Comparison of ENCODE assay signal across 8 cellular contexts in the genomic region with DNA sequence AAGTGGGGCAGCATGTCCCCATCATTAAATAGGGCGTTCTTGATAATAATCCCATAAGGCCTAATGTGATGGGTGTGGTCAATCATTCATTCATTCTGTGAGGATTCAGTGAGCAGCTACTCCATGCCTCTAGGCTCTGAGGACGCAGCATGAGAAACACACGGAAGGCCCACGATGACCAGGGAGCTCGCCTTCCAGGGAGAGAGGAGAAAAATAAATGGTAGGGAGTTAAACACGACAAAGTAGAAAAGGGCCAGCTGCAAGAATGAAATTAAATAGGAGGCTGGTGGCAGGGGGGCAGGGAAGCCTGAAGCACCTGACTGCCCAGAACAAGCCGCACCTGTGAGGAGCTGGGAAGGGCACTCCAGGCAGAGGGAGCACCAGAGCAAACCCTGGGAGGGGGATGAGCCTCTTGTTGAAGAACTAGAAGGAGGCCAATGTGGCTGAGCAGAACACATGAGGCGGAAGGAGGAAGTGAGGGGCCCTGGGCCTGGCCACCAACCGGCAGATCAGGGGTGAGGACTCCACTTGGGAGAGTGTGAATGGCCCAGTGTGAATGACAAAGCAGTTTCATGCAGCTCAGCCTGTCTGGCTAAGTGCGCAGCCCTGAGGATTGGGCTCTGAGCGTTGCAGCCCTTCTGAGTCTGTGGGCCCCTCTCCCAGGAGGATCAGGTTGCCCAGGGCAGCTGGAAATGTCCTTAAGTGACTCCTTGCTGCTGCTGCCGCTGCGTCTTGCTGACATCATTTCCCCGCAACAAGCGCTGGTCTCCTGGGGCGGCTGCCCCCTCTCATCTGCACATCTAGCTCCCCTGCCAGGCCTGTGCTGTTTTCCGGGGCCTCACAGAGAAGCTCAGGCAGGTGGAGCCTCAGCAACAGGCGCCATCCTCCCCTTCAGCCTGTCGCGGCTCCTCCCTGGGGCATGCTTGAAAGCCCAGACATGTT.
A peak's percentile ranks its signal among the peaks of the same experiment; 100 is the strongest.
DNase-seq lines count a peak whose midpoint lies in the region; ATAC-seq, FAIRE-seq and TF ChIP-seq lines count a peak whose summit lies in the region.

No MANE protein-coding gene starts in this region.

- peak; percentile 53 for ATAC-seq in CD8-positive, alpha-beta T cell
- peak; percentile 38 for ATAC-seq in central memory CD8-positive, alpha-beta T cell (replicated peaks; ENCODE audit: extremely low read depth, poor library complexity, severe bottlenecking)
- ATAC-seq in HG03521 (IDR thresholded peaks at IDR 0.05; ENCODE audit: unreplicated experiment) = no peak

- H3K27ac Mint-ChIP-seq in CD8-positive, alpha-beta T cell = peak overlapping the region; percentile 83
- peak overlapping the region; percentile 89 for H3K27ac Mint-ChIP-seq in central memory CD8-positive, alpha-beta T cell (ENCODE audit: low read depth)

- H3K27me3 ChIP-seq in CD8-positive, alpha-beta T cell (ENCODE audit: insufficient read depth, low read length) = no peaks in the 10 kb centered on the region

- intact Hi-C loops in CD8-positive, alpha-beta T cell (cut with DNase I, micrococcal nuclease) = loop anchor here (1.0 to 10.0 kb wide), 8 partner anchors 111 to 1839 kb away; a partner anchor contains a TSS

- POLR2A ChIA-PET in CD8-positive, alpha-beta T cell (lab: Charles Lee) = interaction anchor here (0.6 to 1.1 kb wide), 2 partner anchors 117 to 204 kb away, joined by 3 read pairs; no protein-coding TSS in a partner anchor

- H3K27me3 Mint-ChIP-seq in CD8-positive, alpha-beta T cell (ENCODE audit: low read depth) = no peaks in the 10 kb centered on the region
- H3K27me3 Mint-ChIP-seq in central memory CD8-positive, alpha-beta T cell = no peaks in the 10 kb centered on the region

- TF ChIP-seq CTCF in CD8-positive, alpha-beta T cell (IDR thresholded peaks at IDR 0.05) = no peak

- H3K9me3 Mint-ChIP-seq in CD8-positive, alpha-beta T cell = no peaks in the 10 kb centered on the region
- H3K9me3 Mint-ChIP-seq in central memory CD8-positive, alpha-beta T cell = no peaks in the 10 kb centered on the region

- FAIRE-seq in urothelium cell line (lab: Jason Lieb, UNC) = no peak

- H3K27ac ChIP-seq in CD8-positive, alpha-beta T cell (ENCODE audit: low read depth, low read length) = peak overlapping the region; percentile 16

- CTCF ChIA-PET in CD8-positive, alpha-beta T cell (lab: Charles Lee) = interaction anchor here (0.6 to 3.5 kb wide), 25 partner anchors 9 to 1834 kb away, joined by 3 to 39 read pairs (median 4); a partner anchor contains a TSS

- no peaks in the 10 kb centered on the region for H3K36me3 ChIP-seq in CD8-positive, alpha-beta T cell (ENCODE audit: insufficient read depth, low read length)

- no peak overlapping the region for H3K4me3 ChIP-seq in CD8-positive, alpha-beta T cell (ENCODE audit: low read depth, low read length)

- H3K4me3 Mint-ChIP-seq in CD8-positive, alpha-beta T cell = peak overlapping the region; percentile 13
- H3K4me3 Mint-ChIP-seq in central memory CD8-positive, alpha-beta T cell = peak overlapping the region; percentile 78

- peaks cover 49% of the 10 kb centered on the region for H3K4me1 Mint-ChIP-seq in CD8-positive, alpha-beta T cell (ENCODE audit: low read depth)
- H3K4me1 Mint-ChIP-seq in central memory CD8-positive, alpha-beta T cell = peaks cover 59% of the 10 kb centered on the region

- peaks cover 46% of the 10 kb centered on the region for H3K4me1 ChIP-seq in CD8-positive, alpha-beta T cell (ENCODE audit: insufficient read depth, low read length)

- H3K36me3 Mint-ChIP-seq in CD8-positive, alpha-beta T cell = no peaks in the 10 kb centered on the region
- peaks cover 3% of the 10 kb centered on the region for H3K36me3 Mint-ChIP-seq in central memory CD8-positive, alpha-beta T cell (ENCODE audit: insufficient read depth)

- H3K9me3 ChIP-seq in CD8-positive, alpha-beta T cell (ENCODE audit: low read length) = no peaks in the 10 kb centered on the region

- DNase-seq in CD8-positive, alpha-beta T cell = peak in 6 of 7 experiments; percentile 21 to 64 (median 28)
- DNase-seq in KG1 (lab: John Stamatoyannopoulos, UW) = peak; percentile 62
- peak; percentile 90 for DNase-seq in SIG-M5 (lab: John Stamatoyannopoulos, UW)
- peak in 1 of 2 donors; percentile 21 for DNase-seq in central memory CD8-positive, alpha-beta T cell (ENCODE audit: low spot score in 2 of 2)
- peak; percentile 45 for DNase-seq in midbrain (lab: John Stamatoyannopoulos, UW)
- peak; percentile 27 for DNase-seq in urothelium cell line (ENCODE audit: low spot score)
- DNase-seq in kidney tubule cell (ENCODE audit: low spot score) = no peak
